22 cellular contexts compared by ENCODE assay signal in genomic region chr1:37717631-37718030, GRCh38. TPM values are rescaled to one million over a fixed set of nuclear protein-coding genes. Genes with fewer than 3 reads are reported as not detected.
"Had no signal": no experiment of that assay in that cellular context is flagged by ENCODE, and none has a peak within 500 bp of the region (broad histone marks: within the 10 kb centered on the region; RNA-seq: fewer than 3 reads in every experiment).

No MANE protein-coding gene starts in this region.

- H3K9me3 ChIP-seq: colonic mucosa, esophagus squamous epithelium, gastrocnemius medialis, heart right ventricle, left lung, mucosa of descending colon had no signal

- H3K36me3 ChIP-seq: colonic mucosa, esophagus squamous epithelium, gastrocnemius medialis, heart right ventricle, left lung had no signal

- DNase-seq: colonic mucosa; cortex of kidney; effector CD8-positive, alpha-beta T cell; effector memory CD8-positive, alpha-beta T cell; endodermal cell; erythroblast; esophagus squamous epithelium; foreskin fibroblast; foreskin melanocyte; gastrocnemius medialis; glutamatergic neuron; heart right ventricle; hippocampal formation; left cardiac atrium; left lung; left ventricle myocardium superior; mammary epithelial cell; mesendoderm; mucosa of descending colon had no signal

- H3K4me1 ChIP-seq: colonic mucosa, heart right ventricle, left lung had no signal

- H3K27me3 ChIP-seq: colonic mucosa, gastrocnemius medialis had no signal

- H3K27ac ChIP-seq: colonic mucosa, epithelial cell of prostate, esophagus squamous epithelium, gastrocnemius medialis, heart right ventricle, left lung had no signal

- H3K4me3 ChIP-seq: colonic mucosa, esophagus squamous epithelium, gastrocnemius medialis, heart right ventricle, left lung, lung, mucosa of descending colon had no signal

RNA-seq across cellular contexts. Expression of gene EPHA10, which starts 47.3 kb away (rescaled TPM):
- total RNA-seq: mammary epithelial cell, myocyte had no signal
